13 cellular contexts compared by ENCODE assay signal in the genomic region with DNA sequence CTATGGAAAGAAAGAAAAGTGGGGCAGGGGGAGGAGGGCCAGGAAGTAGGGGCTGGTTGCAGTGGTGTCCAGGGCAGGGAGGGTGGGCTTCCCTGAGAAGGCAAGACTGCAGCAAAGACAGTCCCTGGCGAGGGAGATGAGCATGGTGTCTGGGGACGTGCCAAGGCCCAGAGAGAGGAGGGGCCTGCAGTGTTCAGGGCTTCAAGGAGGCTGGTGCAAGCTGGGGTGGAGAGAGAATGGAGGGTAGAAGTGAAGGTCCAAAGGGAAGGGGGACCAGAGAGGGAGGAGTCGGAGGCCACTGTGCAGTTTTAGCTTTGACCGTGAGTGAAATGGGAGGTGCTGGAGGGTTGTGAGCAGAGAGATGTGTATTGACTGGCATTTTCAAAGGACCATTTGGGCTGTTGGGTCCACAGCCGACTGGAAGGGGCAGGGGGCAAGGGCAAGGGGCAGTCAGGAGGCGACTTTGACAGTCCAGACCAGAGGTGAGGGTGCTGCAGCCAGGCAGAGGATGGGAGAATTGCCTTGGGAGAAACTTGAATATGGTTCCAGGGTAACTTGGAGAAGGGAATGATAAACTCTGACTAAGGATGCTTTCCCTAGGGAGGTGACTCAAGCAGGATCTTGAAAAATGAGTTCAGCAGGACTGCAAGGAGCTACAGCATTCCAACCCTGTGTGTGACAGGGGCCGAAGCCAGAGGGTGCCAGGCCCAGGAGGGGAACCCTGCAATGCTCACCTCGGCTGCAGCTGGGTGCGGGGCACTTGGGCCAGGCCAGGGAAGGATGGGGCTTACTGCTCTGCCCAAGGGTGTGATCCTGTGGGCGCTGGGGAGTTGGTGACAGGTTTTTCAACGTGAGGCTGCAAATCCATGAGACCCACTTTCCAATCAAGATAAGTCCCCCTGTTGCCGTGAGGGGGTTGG.
A peak's percentile ranks its signal among the peaks of the same experiment; 100 is the strongest.
DNase-seq lines count a peak whose midpoint lies in the region; ATAC-seq and TF ChIP-seq lines count a peak whose summit lies in the region.
"Had no signal": no experiment of that assay in that cellular context is flagged by ENCODE, and none has a peak within 500 bp of the region (broad histone marks: within the 10 kb centered on the region; RNA-seq: fewer than 3 reads in every experiment).

No MANE protein-coding gene starts in this region.

- H3K4me2 ChIP-seq in BLaER1 treated with 17β-estradiol and CSF1 and Interleukin-3, amounts not matched to agents 10 nM and 100 nM, result peak overlapping the region in 10 of 11 experiments; percentile 25 to 92 (median 66); a peak in 20 of 22 replicates

- intact Hi-C loops in sciatic nerve (cut with DNase I), result no loop called here

- no peak for DNase-seq in RWPE2 (ENCODE audit: low spot score)
- peak; percentile 99 for DNase-seq in fibroblast of mammary gland (ENCODE audit: low read depth)
- peak; percentile 54 for DNase-seq in sciatic nerve (ENCODE audit: low spot score)
- no peak for DNase-seq in ecto neural progenitor cell (ENCODE audit: low spot score)
- DNase-seq in NOMO-1 treated with dmso at 0.1 percent for 144 hours (lab: John Stamatoyannopoulos, UW; ENCODE audit: unreplicated experiment), result no peak
- DNase-seq in NOMO-1 (lab: John Stamatoyannopoulos, UW; ENCODE audit: unreplicated experiment in 2 of 2), result no peak
- DNase-seq: activated CD4-positive, alpha-beta T cell treated with anti-CD3 and anti-CD28 coated beads, Interleukin-2, amount 50 U/mL, for 48 hours; activated naive CD8-positive, alpha-beta T cell treated with anti-CD3 and anti-CD28 coated beads for 36 hours; DMS79 treated with DMSO at 0.1 percent for 48 hours; heart right ventricle; NCI-H2107 had no signal

- H3K4me1 ChIP-seq in BLaER1 treated with 17β-estradiol and CSF1 and Interleukin-3, amounts not matched to agents 10 nM and 100 nM, result peaks cover 50 to 95% (median 87%) of the 10 kb centered on the region in 10 experiments
- peaks cover 6% of the 10 kb centered on the region for H3K4me1 ChIP-seq in RWPE2 (ENCODE audit: insufficient read depth, poor library complexity, severe bottlenecking)

- no peaks in the 10 kb centered on the region for H3K36me3 ChIP-seq in BLaER1 treated with 17β-estradiol and CSF1 and Interleukin-3, amounts not matched to agents 10 nM and 100 nM
- H3K36me3 ChIP-seq in RWPE2 (ENCODE audit: low read depth), result no peaks in the 10 kb centered on the region
- H3K36me3 ChIP-seq: heart right ventricle had no signal

- ATAC-seq in RWPE2 (ENCODE audit: low read depth) (peak; percentile 85), sciatic nerve (peak; percentile 24), GM18861 (IDR thresholded peaks at IDR 0.05; ENCODE audit: unreplicated experiment) (no peak)

- TF ChIP-seq CTCF in RWPE2 (IDR thresholded peaks at IDR 0.05; ENCODE audit: poor library complexity, severe bottlenecking) (no peak), fibroblast of mammary gland (conservative IDR thresholded peaks at IDR 0.05; ENCODE audit: control insufficient read depth, insufficient read depth, low read depth, low read length) (no peak)

- no peaks in the 10 kb centered on the region for H3K27me3 ChIP-seq in BLaER1 treated with 17β-estradiol and CSF1 and Interleukin-3, amounts not matched to agents 10 nM and 100 nM
- no peaks in the 10 kb centered on the region for H3K27me3 ChIP-seq in RWPE2 (ENCODE audit: insufficient read depth, poor library complexity, severe bottlenecking)
- H3K27me3 ChIP-seq: heart right ventricle had no signal

- no peaks in the 10 kb centered on the region for H3K9me3 ChIP-seq in BLaER1 treated with 17β-estradiol and CSF1 and Interleukin-3, amounts not matched to agents 10 nM and 100 nM (replicated peaks in 1 of 11)
- H3K9me3 ChIP-seq in RWPE2 (ENCODE audit: severe bottlenecking), result no peaks in the 10 kb centered on the region

- H3K27ac ChIP-seq in BLaER1 treated with 17β-estradiol and CSF1 and Interleukin-3, amounts not matched to agents 10 nM and 100 nM, result no peak overlapping the region; a peak in 1 of 22 replicates
- peak overlapping the region; percentile 24 for H3K27ac ChIP-seq in RWPE2 (ENCODE audit: poor library complexity, severe bottlenecking)

- H4K20me1 ChIP-seq in BLaER1 treated with 17β-estradiol and CSF1 and Interleukin-3, amounts not matched to agents 10 nM and 100 nM, result no peaks in the 10 kb centered on the region

- no peak overlapping the region for H3K4me3 ChIP-seq in BLaER1 treated with 17β-estradiol and CSF1 and Interleukin-3, amounts not matched to agents 10 nM and 100 nM
- H3K4me3 ChIP-seq in RWPE2 (ENCODE audit: severe bottlenecking) (no peak overlapping the region), fibroblast of mammary gland (ENCODE audit: control insufficient read depth, low read depth, low read length) (no peak overlapping the region)
- H3K4me3 ChIP-seq: heart right ventricle had no signal

- no peak overlapping the region for H3K9ac ChIP-seq in BLaER1 treated with 17β-estradiol and CSF1 and Interleukin-3, amounts not matched to agents 10 nM and 100 nM

Comparison
In these comparisons a context has a peak if more than half of its experiments do, and no peak if none do; other contexts are left out.
1. DNase-seq: peak in fibroblast of mammary gland (single experiment) and sciatic nerve (single experiment); none in RWPE2 (single experiment), ecto neural progenitor cell (single experiment), NOMO-1 treated with dmso at 0.1 percent for 144 hours (single experiment) and NOMO-1 (0 of 2).